1 cellular context compared by ENCODE assay signal in genomic region chrX:8731579-8732395, GRCh38.
TF ChIP-seq lines count a peak whose summit lies in the region.

Gene ANOS1, minus strand, starts transcription at chrX:8732137. Its CDS starts 101 bp downstream, at chrX:8732036.

TF ChIP-seq in liver, 16 proteins besides CTCF, POLR2A, EP300 and RAD21:
- TF ChIP-seq ZBTB33 (IDR thresholded peaks at IDR 0.05): no peak
- no peak for TF ChIP-seq JUND (IDR thresholded peaks at IDR 0.05)
- TF ChIP-seq FOXA1 (IDR thresholded peaks at IDR 0.05): no peak
- TF ChIP-seq REST (IDR thresholded peaks at IDR 0.05): no peak
- no peak for TF ChIP-seq FOXA2 (IDR thresholded peaks at IDR 0.05)
- TF ChIP-seq GABPA (IDR thresholded peaks at IDR 0.05 in 1 of 2, conservative IDR thresholded peaks at IDR 0.05 in 1 of 2): no peak
- no peak for TF ChIP-seq MAX (IDR thresholded peaks at IDR 0.05)
- TF ChIP-seq SP1 (IDR thresholded peaks at IDR 0.05): no peak
- no peak for TF ChIP-seq NR2F2 (IDR thresholded peaks at IDR 0.05)
- no peak for TF ChIP-seq RXRA (IDR thresholded peaks at IDR 0.05)
- TF ChIP-seq EGR1 (IDR thresholded peaks at IDR 0.05; ENCODE audit: low read depth in 2 of 2): no peak
- no peak for TF ChIP-seq HNF4G (IDR thresholded peaks at IDR 0.05)
- TF ChIP-seq HNF4A (conservative IDR thresholded peaks at IDR 0.05): no peak
- TF ChIP-seq TAF1 (conservative IDR thresholded peaks at IDR 0.05): no peak
TF ChIP-seq in liver: peak in this region for 0.
